In genomic region chr22:23829845-23830372, GRCh38 we compare ENCODE assay signal across 1 cellular context.
TF ChIP-seq lines count a peak whose summit lies in the region.

No MANE protein-coding gene starts in this region.

TF ChIP-seq in WTC11, 78 proteins besides CTCF, POLR2A, EP300 and RAD21 (continued from another document):
- no peak for TF ChIP-seq JUN (CRISPR knock-in tag; IDR thresholded peaks at IDR 0.05)
- TF ChIP-seq FOXJ3 (CRISPR knock-in tag; IDR thresholded peaks at IDR 0.05; ENCODE audit: borderline replicate concordance): no peak
